In genomic region chr15:69853572-69853971, GRCh38 we compare ENCODE assay signal across 2 cellular contexts.
TF ChIP-seq lines count a peak whose summit lies in the region.

No MANE protein-coding gene starts in this region.

TF ChIP-seq in GM23338, 12 proteins besides CTCF, POLR2A, EP300 and RAD21 (continued from another document):
- TF ChIP-seq REST (IDR thresholded peaks at IDR 0.05; ENCODE audit: unreplicated experiment) (no peak), CREB1 (CRISPR knock-in tag; IDR thresholded peaks at IDR 0.05; ENCODE audit: low read depth) (no peak), EZH2phosphoT487 (IDR thresholded peaks at IDR 0.05; ENCODE audit: unreplicated experiment) (no peak), ZNF462 (CRISPR knock-in tag; IDR thresholded peaks at IDR 0.05) (no peak), JUNB (IDR thresholded peaks at IDR 0.05; ENCODE audit: unreplicated experiment) (no peak)
TF ChIP-seq in GM23338: peak in this region for 0.

TF ChIP-seq in SK-N-SH treated with all-trans-retinoic acid at 6 μM for 48 hours, 23 proteins besides CTCF, POLR2A, EP300 and RAD21 (continued from another document):
- TF ChIP-seq ZFP30 (CRISPR knock-in tag; IDR thresholded peaks at IDR 0.05): no peak
